ENCODE assay signal across 9 cellular contexts in genomic region chr12:121129705-121130147, GRCh38. TPM values are rescaled to one million over a fixed set of nuclear protein-coding genes. Genes with fewer than 3 reads are reported as not detected.
DNase-seq lines count a peak whose midpoint lies in the region; ATAC-seq and TF ChIP-seq lines count a peak whose summit lies in the region.
"Had no signal": no experiment of that assay in that cellular context is flagged by ENCODE, and none has a peak within 500 bp of the region (broad histone marks: within the 10 kb centered on the region; RNA-seq: fewer than 3 reads in every experiment).

No MANE protein-coding gene starts in this region.

- H3K4me3 Mint-ChIP-seq in activated T-cell treated with anti-CD3 and anti-CD28 coated beads, Interleukin-2, amount 50 U/mL, for 24 hours = peak overlapping the region; percentile 68
- peak overlapping the region; percentile 69 for H3K4me3 Mint-ChIP-seq in activated CD8-positive, alpha-beta T cell treated with anti-CD3 and anti-CD28 coated beads for 36 hours

- H3K4me1 ChIP-seq in left lung (peaks cover 15 to 64% of the 10 kb centered on the region in 2 donors), testis (peaks cover 43% of the 10 kb centered on the region)

- no peaks in the 10 kb centered on the region for H3K27me3 ChIP-seq in left lung
- no peaks in the 10 kb centered on the region for H3K27me3 ChIP-seq in testis
- H3K27me3 ChIP-seq: ovary had no signal

- ATAC-seq in activated CD8-positive, alpha-beta T cell treated with anti-CD3 and anti-CD28 coated beads for 36 hours = no peak
- ATAC-seq in left lung (no peak), HG03469 (IDR thresholded peaks at IDR 0.05; ENCODE audit: unreplicated experiment) (no peak)

- H3K4me1 Mint-ChIP-seq in activated T-cell treated with anti-CD3 and anti-CD28 coated beads, Interleukin-2, amount 50 U/mL, for 24 hours (ENCODE audit: low read depth) = peaks cover 72% of the 10 kb centered on the region
- peaks cover 68% of the 10 kb centered on the region for H3K4me1 Mint-ChIP-seq in activated CD8-positive, alpha-beta T cell treated with anti-CD3 and anti-CD28 coated beads for 36 hours (ENCODE audit: low read depth)

- H3K4me3 ChIP-seq in left lung (no peak overlapping the region), testis (no peak overlapping the region)
- H3K4me3 ChIP-seq: ovary had no signal

- TF ChIP-seq POLR2A in testis (IDR thresholded peaks at IDR 0.05) = no peak

- no peak for DNase-seq in activated T-cell treated with anti-CD3 and anti-CD28 coated beads, Interleukin-2, amount 50 U/mL, for 24 hours
- no peak for DNase-seq in activated T-cell treated with anti-CD3 and anti-CD28 coated beads, Interleukin-2, amount 50 U/mL, for 1 hour
- no peak for DNase-seq in activated CD8-positive, alpha-beta T cell treated with anti-CD3 and anti-CD28 coated beads for 36 hours
- DNase-seq in left lung (no peak), testis (no peak), NCI-H1694 (lab: John Stamatoyannopoulos, UW) (no peak)
- no peak for DNase-seq in activated CD8-positive, alpha-beta memory T cell treated with anti-CD3 and anti-CD28 coated beads for 24 hours
- DNase-seq: ovary had no signal

- H3K36me3 Mint-ChIP-seq in activated T-cell treated with anti-CD3 and anti-CD28 coated beads, Interleukin-2, amount 50 U/mL, for 24 hours (ENCODE audit: low read depth) = no peaks in the 10 kb centered on the region
- H3K36me3 Mint-ChIP-seq in activated CD8-positive, alpha-beta T cell treated with anti-CD3 and anti-CD28 coated beads for 36 hours (ENCODE audit: low read depth) = peaks cover 3% of the 10 kb centered on the region

- H3K9me3 ChIP-seq in left lung (no peaks in the 10 kb centered on the region), testis (no peaks in the 10 kb centered on the region)
- H3K9me3 ChIP-seq: ovary had no signal

- H3K27ac Mint-ChIP-seq in activated T-cell treated with anti-CD3 and anti-CD28 coated beads, Interleukin-2, amount 50 U/mL, for 24 hours = peak overlapping the region; percentile 95
- H3K27ac Mint-ChIP-seq in activated CD8-positive, alpha-beta T cell treated with anti-CD3 and anti-CD28 coated beads for 36 hours = peak overlapping the region; percentile 99

- TF ChIP-seq CTCF in activated CD8-positive, alpha-beta T cell treated with anti-CD3 and anti-CD28 coated beads for 36 hours (IDR thresholded peaks at IDR 0.05) = no peak
- TF ChIP-seq CTCF in left lung (IDR thresholded peaks at IDR 0.05) (no peak), testis (IDR thresholded peaks at IDR 0.05) (no peak)

- no peaks in the 10 kb centered on the region for H3K27me3 Mint-ChIP-seq in activated T-cell treated with anti-CD3 and anti-CD28 coated beads, Interleukin-2, amount 50 U/mL, for 24 hours
- no peaks in the 10 kb centered on the region for H3K27me3 Mint-ChIP-seq in activated CD8-positive, alpha-beta T cell treated with anti-CD3 and anti-CD28 coated beads for 36 hours

- 78 to 91% methylated on average over 4 of the region's 4 CpGs for WGBS in testis, 2 donors

- POLR2A ChIA-PET in activated CD8-positive, alpha-beta T cell treated with anti-CD3 and anti-CD28 coated beads for 36 hours (lab: Charles Lee) = no interaction called here

- peaks cover 3% of the 10 kb centered on the region for H3K9me3 Mint-ChIP-seq in activated T-cell treated with anti-CD3 and anti-CD28 coated beads, Interleukin-2, amount 50 U/mL, for 24 hours
- peaks cover 3% of the 10 kb centered on the region for H3K9me3 Mint-ChIP-seq in activated CD8-positive, alpha-beta T cell treated with anti-CD3 and anti-CD28 coated beads for 36 hours

- H3K36me3 ChIP-seq in left lung = no peaks in the 10 kb centered on the region
- H3K36me3 ChIP-seq in testis (ENCODE audit: low read depth, missing control alignments) = no peaks in the 10 kb centered on the region
- H3K36me3 ChIP-seq: ovary had no signal

- intact Hi-C loops in activated CD8-positive, alpha-beta T cell treated with anti-CD3 and anti-CD28 coated beads for 36 hours (cut with micrococcal nuclease) = loop anchor here (5.0 kb wide), 1 partner anchor 83 kb away; the partner anchor contains the start of gene P2RX4
- intact Hi-C loops in left lung (cut with DNase I) = no loop called here
- intact Hi-C loops in testis (cut with DNase I; ENCODE audit: low total_unique reads) = no loop called here

- CTCF ChIA-PET in activated CD8-positive, alpha-beta T cell treated with anti-CD3 and anti-CD28 coated beads for 36 hours (lab: Charles Lee) = no interaction called here

- H3K27ac ChIP-seq in left lung (peak overlapping the region; percentile 61 to 84), testis (peak overlapping the region; percentile 57 to 85)

RNA-seq across cellular contexts. Expression of gene P2RX7, which starts 3.0 kb away (rescaled TPM):
- total RNA-seq in activated CD8-positive, alpha-beta T cell treated with anti-CD3 and anti-CD28 coated beads for 36 hours = 1 to 10 TPM; 3.6 to 4.7 TPM
- total RNA-seq in left lung (10 to 100 TPM; 11.6 to 25.6 TPM), testis (10 to 100 TPM in 1 of 2 donors, 1 to 10 TPM in 1; 5.6 to 12.8 TPM)
- polyA plus RNA-seq in testis (ENCODE audit: insufficient read depth, low read depth, low replicate concordance) = 3.0 TPM
